ENCODE assay signal across 1 cellular context in genomic region chr5:154352960-154353548, GRCh38.
TF ChIP-seq lines count a peak whose summit lies in the region.

No MANE protein-coding gene starts in this region.

TF ChIP-seq in HepG2, 621 proteins besides CTCF, POLR2A, EP300 and RAD21 (continued from another document):
- peak; percentile 26; the same call in 1 of the 2 replicates for TF ChIP-seq ZNF687 (CRISPR knock-in tag; IDR thresholded peaks at IDR 0.05)
- TF ChIP-seq HIC2 (CRISPR knock-in tag; IDR thresholded peaks at IDR 0.05; ENCODE audit: low read depth): peak; percentile 34; the same call in 1 of the 2 replicates
- no peak for TF ChIP-seq MLLT10 (CRISPR knock-in tag; IDR thresholded peaks at IDR 0.05)
- no peak for TF ChIP-seq SMAD1 (CRISPR knock-in tag; IDR thresholded peaks at IDR 0.05; ENCODE audit: borderline replicate concordance, low read depth)
- no peak for TF ChIP-seq CHD4 (IDR thresholded peaks at IDR 0.05; ENCODE audit: borderline replicate concordance, low read length)
- no peak for TF ChIP-seq ZNF703 (CRISPR knock-in tag; IDR thresholded peaks at IDR 0.05; ENCODE audit: borderline replicate concordance)
- no peak for TF ChIP-seq RNF219 (CRISPR knock-in tag; IDR thresholded peaks at IDR 0.05)
- 0 out of 2 replicates have a peak, but pooled peaks have one; percentile 35 for TF ChIP-seq ZKSCAN8 (CRISPR knock-in tag; IDR thresholded peaks at IDR 0.05; ENCODE audit: borderline replicate concordance)
